Comparison of ENCODE assay signal across 17 cellular contexts in genomic region chr6:53643481-53643965, GRCh38. TPM values are rescaled to one million over a fixed set of nuclear protein-coding genes. Genes with fewer than 3 reads are reported as not detected.
"Had no signal": no experiment of that assay in that cellular context is flagged by ENCODE, and none has a peak within 500 bp of the region (broad histone marks: within the 10 kb centered on the region; RNA-seq: fewer than 3 reads in every experiment).

No MANE protein-coding gene starts in this region.

- H3K36me3 ChIP-seq: gastrocnemius medialis, thoracic aorta, uterus had no signal

- H3K27ac ChIP-seq: parathyroid adenoma, thoracic aorta, uterus had no signal

- FAIRE-seq: TTC549 had no signal

- DNase-seq: activated B cell treated with CpG ODN at 0.5 μM for 24 hours; activated CD4-positive, alpha-beta T cell treated with anti-CD3 and anti-CD28 coated beads, Interleukin-2, amount 10 ng/mL, durations not matched to agents 24 days and 14 days; activated CD8-positive, alpha-beta memory T cell treated with anti-CD3 and anti-CD28 coated beads for 24 hours; activated naive CD8-positive, alpha-beta T cell treated with anti-CD3 and anti-CD28 coated beads, Interleukin-2, amount 10 ng/mL, durations not matched to agents 7 days and 5 days; cerebellar nuclear complex; endodermal cell; gastrocnemius medialis; left cardiac atrium; mucosa of descending colon; naive thymus-derived CD4-positive, alpha-beta T cell; stimulated activated CD4-positive, alpha-beta T cell treated with anti-CD3 and anti-CD28 coated beads, Interleukin-1b, Interleukin-23, amount 100 ng/mL, for 48 hours; SW 1271; uterus had no signal

- ATAC-seq: mucosa of descending colon; naive thymus-derived CD4-positive, alpha-beta T cell; sciatic nerve had no signal

- H3K27me3 ChIP-seq: gastrocnemius medialis, uterus had no signal

- H3K9me3 ChIP-seq: gastrocnemius medialis, mucosa of descending colon, thoracic aorta, uterus had no signal

- H3K4me1 ChIP-seq: parathyroid adenoma, uterus had no signal

- H3K4me3 ChIP-seq: gastrocnemius medialis, mucosa of descending colon, thoracic aorta, uterus had no signal

RNA-seq across cellular contexts. Expression of gene KLHL31, which starts 22.0 kb away (rescaled TPM):
- polyA plus RNA-seq: naive thymus-derived CD4-positive, alpha-beta T cell had no signal
